In the genomic region with DNA sequence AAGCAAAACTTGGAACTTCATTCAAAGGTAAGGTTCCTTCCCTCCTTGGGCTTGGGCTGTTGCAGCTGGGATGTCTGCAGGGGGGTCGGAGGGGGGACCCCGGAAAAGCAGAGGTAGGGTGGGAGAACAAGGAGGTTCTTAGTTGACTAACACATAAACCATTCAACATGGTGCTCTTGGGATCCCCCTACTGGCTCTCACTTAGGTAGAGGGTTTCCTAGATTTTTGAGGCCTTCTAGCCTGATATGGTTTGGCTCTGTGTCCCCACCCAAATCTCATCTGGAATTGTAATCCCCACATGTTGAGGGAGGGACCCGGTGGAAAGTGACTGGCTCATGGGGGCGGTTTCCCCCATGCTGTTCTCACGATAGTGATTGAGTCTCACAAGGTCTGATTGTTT, we compare ENCODE assay signal across 13 cellular contexts.
DNase-seq lines count a peak whose midpoint lies in the region; ATAC-seq, FAIRE-seq and TF ChIP-seq lines count a peak whose summit lies in the region.
"Had no signal": no experiment of that assay in that cellular context is flagged by ENCODE, and none has a peak within 500 bp of the region (broad histone marks: within the 10 kb centered on the region; RNA-seq: fewer than 3 reads in every experiment).

No MANE protein-coding gene starts in this region.

- no peak overlapping the region for H2AFZ ChIP-seq in HepG2 (ENCODE audit: low read length)

- FAIRE-seq in HepG2 (lab: Jason Lieb, UNC): peak; percentile 18

- no peak overlapping the region for H3K4me3 ChIP-seq in HepG2 (replicated peaks in 1 of 3; ENCODE audit: insufficient read depth in 1 of 3, low read depth in 2 of 3, low read length in 3 of 3)
- no peak overlapping the region for H3K4me3 ChIP-seq in right lobe of liver
- H3K4me3 ChIP-seq: tibial nerve had no signal

- H3K4me2 ChIP-seq in HepG2 (ENCODE audit: low read depth, low read length): no peak overlapping the region

- no TSS peak for BruUV-seq in HepG2 (replicated peaks; lab: Mats Ljungman, UMichigan)

- H3K9ac ChIP-seq in HepG2 (ENCODE audit: insufficient read depth, low read depth, low read length): no peak overlapping the region

- H3K4me1 ChIP-seq in HepG2 (ENCODE audit: insufficient read depth, low read length) (no peaks in the 10 kb centered on the region), right lobe of liver (no peaks in the 10 kb centered on the region)

- TF ChIP-seq POLR2A in HepG2 (IDR thresholded peaks at IDR 0.05; ENCODE audit: insufficient read depth in 1 of 2, low read depth in 2 of 2, low read length in 2 of 2) (no peak), right lobe of liver (IDR thresholded peaks at IDR 0.05) (no peak)

- CTCF ChIA-PET in HepG2 (lab: Yijun Ruan, JAX; ENCODE audit: low intra/inter-chr PET ratio, low total read pairs): interaction anchor here (1.4 to 3.4 kb wide), 3 partner anchors 757 to 935 kb away, joined by 6 to 25 read pairs (median 13); no protein-coding TSS in a partner anchor

- H3K36me3 ChIP-seq in HepG2 (replicated peaks in 1 of 2; ENCODE audit: control insufficient read depth in 1 of 2, insufficient read depth in 2 of 2, low read length in 2 of 2) (no peaks in the 10 kb centered on the region), right lobe of liver (no peaks in the 10 kb centered on the region)
- H3K36me3 ChIP-seq: tibial nerve had no signal

- H3K79me2 ChIP-seq in HepG2 (ENCODE audit: insufficient read depth, low read length): no peaks in the 10 kb centered on the region

- TF ChIP-seq EP300 in HepG2 (IDR thresholded peaks at IDR 0.05; ENCODE audit: low read depth in 2 of 2, low read length in 2 of 2): no peak
- no peak for TF ChIP-seq EP300 in HepG2 (CRISPR knock-in tag; IDR thresholded peaks at IDR 0.05; ENCODE audit: borderline replicate concordance)

- POLR2A ChIA-PET in HepG2 (lab: Yijun Ruan, JAX): no interaction called here

- intact Hi-C loops in HepG2 (cut with micrococcal nuclease; ENCODE audit: unreplicated experiment): loop anchor here (1.0 kb wide), 2 partner anchors 757 to 934 kb away; no protein-coding TSS in a partner anchor
- intact Hi-C loops in right lobe of liver (cut with DNase I): no loop called here

- no peaks in the 10 kb centered on the region for H4K20me1 ChIP-seq in HepG2 (ENCODE audit: insufficient read depth, low read length)

- ATAC-seq in HepG2: peak; percentile 57
- ATAC-seq in right lobe of liver: no peak
- no peak for ATAC-seq in GM21723 (IDR thresholded peaks at IDR 0.05; ENCODE audit: unreplicated experiment)
- ATAC-seq in GM18502 (IDR thresholded peaks at IDR 0.05; ENCODE audit: poor library complexity, unreplicated experiment): no peak
- no peak for ATAC-seq in HG03432 (IDR thresholded peaks at IDR 0.05; ENCODE audit: unreplicated experiment)
- ATAC-seq: CD8-positive, alpha-beta T cell had no signal

- peaks cover 3 to 11% of the 10 kb centered on the region in 2 experiments; a peak in 3 of 5 replicates for H3K27me3 ChIP-seq in HepG2 (ENCODE audit: control insufficient read depth in 1 of 2, insufficient read depth in 2 of 2, low read length in 2 of 2)
- no peaks in the 10 kb centered on the region for H3K27me3 ChIP-seq in right lobe of liver

- WGBS in HepG2 (ENCODE audit: low lambda C conversion rate): 1% methylated on average over 5 of the region's 5 CpGs
- 35% methylated on average over 4 of the region's 5 CpGs for WGBS in right lobe of liver (ENCODE audit: insufficient coverage, low coverage, low lambda C conversion rate, missing lambda C conversion rate)

- in situ Hi-C loops in HepG2 (cut with HindIII; ENCODE audit: extremely low pct_ligation_motif_present, low pct_unique_long_range_greater_than_20kb): loop anchor here (5.0 kb wide), 2 partner anchors 756 to 936 kb away; no protein-coding TSS in a partner anchor

- H3K9me3 ChIP-seq in HepG2 (ENCODE audit: low read length) (no peaks in the 10 kb centered on the region), right lobe of liver (no peaks in the 10 kb centered on the region)

- no peak for TF ChIP-seq RAD21 in HepG2 (CRISPR knock-in tag; IDR thresholded peaks at IDR 0.05)

- 0 out of 2 replicates have a peak, but pooled peaks have one; percentile 7 for TF ChIP-seq CTCF in HepG2 (CRISPR knock-in tag; IDR thresholded peaks at IDR 0.05)
- no peak for TF ChIP-seq CTCF in right lobe of liver (IDR thresholded peaks at IDR 0.05)

- DNase-seq in HepG2 (ENCODE audit: low spot score): no peak
- no peak for DNase-seq in right lobe of liver
- DNase-seq in OCI-M1 (lab: John Stamatoyannopoulos, UW): peak; percentile 2
- peak; percentile 20 for DNase-seq in dermis blood vessel endothelial cell
- DNase-seq in activated effector memory CD4-positive, alpha-beta T cell treated with anti-CD3 and anti-CD28 coated beads, Interleukin-2, amount 50 U/mL, for 16 hours: no peak
- DNase-seq: activated CD8-positive, alpha-beta memory T cell treated with anti-CD3 and anti-CD28 coated beads for 24 hours; effector CD4-positive, alpha-beta T cell had no signal

- H3K27ac ChIP-seq in HepG2 (ENCODE audit: extremely low read length, insufficient read depth, low read length) (no peak overlapping the region), right lobe of liver (no peak overlapping the region)
- H3K27ac ChIP-seq: tibial nerve, VCaP had no signal

TF ChIP-seq in HepG2, 621 proteins besides CTCF, POLR2A, EP300 and RAD21:
- TF ChIP-seq BORCS8-MEF2B (CRISPR knock-in tag; IDR thresholded peaks at IDR 0.05) (no peak), ARHGAP35 (CRISPR knock-in tag; IDR thresholded peaks at IDR 0.05; ENCODE audit: borderline replicate concordance) (no peak), FOXA1 (IDR thresholded peaks at IDR 0.05) (no peak), FOXA1 (CRISPR knock-in tag; IDR thresholded peaks at IDR 0.05) (no peak), RARA (CRISPR knock-in tag; IDR thresholded peaks at IDR 0.05) (no peak), ATRX (CRISPR knock-in tag; IDR thresholded peaks at IDR 0.05; ENCODE audit: borderline replicate concordance) (no peak)
- TF ChIP-seq, protein P1, sequence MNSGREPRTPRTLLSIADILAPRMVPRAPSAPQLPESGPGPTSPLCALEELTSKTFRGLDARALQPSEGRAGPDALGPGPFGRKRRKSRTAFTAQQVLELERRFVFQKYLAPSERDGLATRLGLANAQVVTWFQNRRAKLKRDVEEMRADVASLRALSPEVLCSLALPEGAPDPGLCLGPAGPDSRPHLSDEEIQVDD (CRISPR knock-in tag; IDR thresholded peaks at IDR 0.05; ENCODE audit: borderline replicate concordance): no peak
- TF ChIP-seq, protein P2, sequence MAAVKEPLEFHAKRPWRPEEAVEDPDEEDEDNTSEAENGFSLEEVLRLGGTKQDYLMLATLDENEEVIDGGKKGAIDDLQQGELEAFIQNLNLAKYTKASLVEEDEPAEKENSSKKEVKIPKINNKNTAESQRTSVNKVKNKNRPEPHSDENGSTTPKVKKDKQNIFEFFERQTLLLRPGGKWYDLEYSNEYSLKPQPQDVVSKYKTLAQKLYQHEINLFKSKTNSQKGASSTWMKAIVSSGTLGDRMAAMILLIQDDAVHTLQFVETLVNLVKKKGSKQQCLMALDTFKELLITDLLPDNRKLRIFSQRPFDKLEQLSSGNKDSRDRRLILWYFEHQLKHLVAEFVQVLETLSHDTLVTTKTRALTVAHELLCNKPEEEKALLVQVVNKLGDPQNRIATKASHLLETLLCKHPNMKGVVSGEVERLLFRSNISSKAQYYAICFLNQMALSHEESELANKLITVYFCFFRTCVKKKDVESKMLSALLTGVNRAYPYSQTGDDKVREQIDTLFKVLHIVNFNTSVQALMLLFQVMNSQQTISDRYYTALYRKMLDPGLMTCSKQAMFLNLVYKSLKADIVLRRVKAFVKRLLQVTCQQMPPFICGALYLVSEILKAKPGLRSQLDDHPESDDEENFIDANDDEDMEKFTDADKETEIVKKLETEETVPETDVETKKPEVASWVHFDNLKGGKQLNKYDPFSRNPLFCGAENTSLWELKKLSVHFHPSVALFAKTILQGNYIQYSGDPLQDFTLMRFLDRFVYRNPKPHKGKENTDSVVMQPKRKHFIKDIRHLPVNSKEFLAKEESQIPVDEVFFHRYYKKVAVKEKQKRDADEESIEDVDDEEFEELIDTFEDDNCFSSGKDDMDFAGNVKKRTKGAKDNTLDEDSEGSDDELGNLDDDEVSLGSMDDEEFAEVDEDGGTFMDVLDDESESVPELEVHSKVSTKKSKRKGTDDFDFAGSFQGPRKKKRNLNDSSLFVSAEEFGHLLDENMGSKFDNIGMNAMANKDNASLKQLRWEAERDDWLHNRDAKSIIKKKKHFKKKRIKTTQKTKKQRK (IDR thresholded peaks at IDR 0.05; ENCODE audit: low read length): no peak
- TF ChIP-seq, protein P3, sequence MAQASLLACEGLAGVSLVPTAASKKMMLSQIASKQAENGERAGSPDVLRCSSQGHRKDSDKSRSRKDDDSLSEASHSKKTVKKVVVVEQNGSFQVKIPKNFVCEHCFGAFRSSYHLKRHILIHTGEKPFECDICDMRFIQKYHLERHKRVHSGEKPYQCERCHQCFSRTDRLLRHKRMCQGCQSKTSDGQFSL (CRISPR knock-in tag; IDR thresholded peaks at IDR 0.05): no peak

Comparison
In these comparisons a context has a peak if more than half of its experiments do, and no peak if none do; other contexts are left out.
1. DNase-seq: peak in OCI-M1 (single experiment) and dermis blood vessel endothelial cell (single experiment); none in HepG2 (single experiment), right lobe of liver (0 of 3) and activated effector memory CD4-positive, alpha-beta T cell treated with anti-CD3 and anti-CD28 coated beads, Interleukin-2, amount 50 U/mL, for 16 hours (single experiment).